19 cellular contexts compared by ENCODE assay signal in genomic region chr6:34771727-34772126, GRCh38. TPM values are rescaled to one million over a fixed set of nuclear protein-coding genes. Genes with fewer than 3 reads are reported as not detected.
DNase-seq lines count a peak whose midpoint lies in the region; ATAC-seq, FAIRE-seq and TF ChIP-seq lines count a peak whose summit lies in the region.
"Had no signal": no experiment of that assay in that cellular context is flagged by ENCODE, and none has a peak within 500 bp of the region (broad histone marks: within the 10 kb centered on the region; RNA-seq: fewer than 3 reads in every experiment).

No MANE protein-coding gene starts in this region.

- no peak for TF ChIP-seq POLR2A in HepG2 (IDR thresholded peaks at IDR 0.05; ENCODE audit: insufficient read depth in 1 of 2, low read depth in 2 of 2, low read length in 2 of 2)
- no peak for TF ChIP-seq POLR2A in right lobe of liver (IDR thresholded peaks at IDR 0.05)
- no peak for TF ChIP-seq POLR2A in stomach (IDR thresholded peaks at IDR 0.05)

- H3K4me1 ChIP-seq in HepG2 (ENCODE audit: insufficient read depth, low read length) (no peaks in the 10 kb centered on the region), right lobe of liver (no peaks in the 10 kb centered on the region), stomach (peaks cover 0 to 12% (median 0%) of the 10 kb centered on the region in 4 donors)
- H3K4me1 ChIP-seq: prostate gland, testis had no signal

- H3K36me3 ChIP-seq in HepG2 (replicated peaks in 1 of 2; ENCODE audit: control insufficient read depth in 1 of 2, insufficient read depth in 2 of 2, low read length in 2 of 2), result peaks cover 28 to 78% of the 10 kb centered on the region in 2 experiments
- peaks cover 0 to 74% (median 28%) of the 10 kb centered on the region in 4 donors for H3K36me3 ChIP-seq in right lobe of liver
- peaks cover 51 to 98% (median 98%) of the 10 kb centered on the region in 4 donors for H3K36me3 ChIP-seq in stomach

- 97% methylated on average over 1 of the region's 1 CpG for WGBS in HepG2 (ENCODE audit: low lambda C conversion rate)
- WGBS in right lobe of liver (ENCODE audit: insufficient coverage, low coverage, low lambda C conversion rate, missing lambda C conversion rate), result 88% methylated on average over 1 of the region's 1 CpG
- WGBS in stomach, 5 donors, result 84 to 97% (median 95%) methylated on average over 1 of the region's 1 CpG

- no peaks in the 10 kb centered on the region for H3K9me3 ChIP-seq in HepG2 (ENCODE audit: low read length)
- H3K9me3 ChIP-seq in right lobe of liver, result no peaks in the 10 kb centered on the region
- H3K9me3 ChIP-seq in stomach, result no peaks in the 10 kb centered on the region
- H3K9me3 ChIP-seq: prostate gland, testis had no signal

- H3K9ac ChIP-seq in HepG2 (ENCODE audit: insufficient read depth, low read depth, low read length), result no peak overlapping the region

- H3K27ac Mint-ChIP-seq in effector memory CD8-positive, alpha-beta T cell, result peak overlapping the region in 1 of 2 donors; percentile 11
- H3K27ac Mint-ChIP-seq: activated T-cell treated with anti-CD3 and anti-CD28 coated beads, Interleukin-2, amount 50 U/mL, for 72 hours; T-helper 2 cell treated with Interferon-gamma antibody and Interleukin-4, amounts not matched to agents 5 μg/mL and 100 μg/mL, for 36 hours had no signal

- no peaks in the 10 kb centered on the region for H3K27me3 Mint-ChIP-seq in effector memory CD8-positive, alpha-beta T cell

- no peak overlapping the region for H3K4me3 Mint-ChIP-seq in effector memory CD8-positive, alpha-beta T cell
- H3K4me3 Mint-ChIP-seq: activated T-cell treated with anti-CD3 and anti-CD28 coated beads, Interleukin-2, amount 50 U/mL, for 72 hours; T-helper 2 cell treated with Interferon-gamma antibody and Interleukin-4, amounts not matched to agents 5 μg/mL and 100 μg/mL, for 36 hours had no signal

- no peak overlapping the region for H3K4me2 ChIP-seq in HepG2 (ENCODE audit: low read depth, low read length)

- no TSS peak for BruUV-seq in HepG2 (replicated peaks; lab: Mats Ljungman, UMichigan)

- FAIRE-seq in HepG2 (lab: Jason Lieb, UNC), result peak; percentile 4
- no peak for FAIRE-seq in urothelium cell line (lab: Jason Lieb, UNC)

- peaks cover 79% of the 10 kb centered on the region for H3K36me3 Mint-ChIP-seq in effector memory CD8-positive, alpha-beta T cell (ENCODE audit: insufficient read depth)

- ATAC-seq in HepG2 (no peak), right lobe of liver (no peak)
- ATAC-seq in effector memory CD8-positive, alpha-beta T cell (replicated peaks), result no peak

- intact Hi-C loops in HepG2 (cut with micrococcal nuclease; ENCODE audit: unreplicated experiment), result no loop called here
- intact Hi-C loops in right lobe of liver (cut with DNase I), result no loop called here
- intact Hi-C loops in stomach (cut with DNase I; ENCODE audit: low total_unique reads), result no loop called here

- H3K79me2 ChIP-seq in HepG2 (ENCODE audit: insufficient read depth, low read length), result no peaks in the 10 kb centered on the region

- H3K27me3 ChIP-seq in HepG2 (ENCODE audit: control insufficient read depth in 1 of 2, insufficient read depth in 2 of 2, low read length in 2 of 2), result no peaks in the 10 kb centered on the region
- no peaks in the 10 kb centered on the region for H3K27me3 ChIP-seq in right lobe of liver
- H3K27me3 ChIP-seq in stomach, result no peaks in the 10 kb centered on the region
- H3K27me3 ChIP-seq: testis had no signal

- H3K4me1 Mint-ChIP-seq in effector memory CD8-positive, alpha-beta T cell (ENCODE audit: low read depth in 2 of 2), result peaks cover 0 to 9% of the 10 kb centered on the region in 2 donors

- in situ Hi-C loops in HepG2 (cut with HindIII; ENCODE audit: extremely low pct_ligation_motif_present, low pct_unique_long_range_greater_than_20kb), result no loop called here

- peaks cover 2% of the 10 kb centered on the region; the same call in 1 of the 2 replicates for H4K20me1 ChIP-seq in HepG2 (ENCODE audit: insufficient read depth, low read length)

- H3K9me3 Mint-ChIP-seq in effector memory CD8-positive, alpha-beta T cell, result no peaks in the 10 kb centered on the region
- H3K9me3 Mint-ChIP-seq: activated T-cell treated with anti-CD3 and anti-CD28 coated beads, Interleukin-2, amount 50 U/mL, for 72 hours; T-helper 2 cell treated with Interferon-gamma antibody and Interleukin-4, amounts not matched to agents 5 μg/mL and 100 μg/mL, for 36 hours had no signal

- no peak for TF ChIP-seq EP300 in HepG2 (IDR thresholded peaks at IDR 0.05; ENCODE audit: low read depth in 2 of 2, low read length in 2 of 2)
- TF ChIP-seq EP300 in HepG2 (CRISPR knock-in tag; IDR thresholded peaks at IDR 0.05; ENCODE audit: borderline replicate concordance), result no peak
- TF ChIP-seq EP300 in stomach (IDR thresholded peaks at IDR 0.05), result no peak

- H2AFZ ChIP-seq in HepG2 (ENCODE audit: low read length), result no peak overlapping the region

- TF ChIP-seq CTCF in HepG2 (CRISPR knock-in tag; IDR thresholded peaks at IDR 0.05) (no peak), right lobe of liver (IDR thresholded peaks at IDR 0.05) (no peak), stomach (IDR thresholded peaks at IDR 0.05) (no peak)

- CTCF ChIA-PET in HepG2 (lab: Yijun Ruan, JAX; ENCODE audit: low intra/inter-chr PET ratio, low total read pairs), result no interaction called here

- no peak overlapping the region for H3K4me3 ChIP-seq in HepG2 (replicated peaks in 1 of 3; ENCODE audit: insufficient read depth in 1 of 3, low read depth in 2 of 3, low read length in 3 of 3)
- H3K4me3 ChIP-seq in right lobe of liver, result no peak overlapping the region
- no peak overlapping the region for H3K4me3 ChIP-seq in stomach
- H3K4me3 ChIP-seq: prostate gland, testis had no signal

- DNase-seq in HepG2 (ENCODE audit: low spot score) (no peak), right lobe of liver (no peak), SW 1271 (lab: John Stamatoyannopoulos, UW) (peak; percentile 5 to 55), fibroblast of peridontal ligament (ENCODE audit: extremely low read depth) (peak; percentile 81), urothelium cell line (ENCODE audit: low spot score) (peak; percentile 11), D341Med (ENCODE audit: low spot score) (no peak), stomach (no peak)
- DNase-seq in effector memory CD8-positive, alpha-beta T cell, result no peak
- DNase-seq: activated CD4-positive, alpha-beta T cell treated with anti-CD3 and anti-CD28 coated beads for 48 hours; activated T-cell treated with anti-CD3 and anti-CD28 coated beads, Interleukin-2, amount 50 U/mL, for 72 hours; anterior cingulate cortex; glutamatergic neuron; kidney glomerular epithelial cell; NCI-H1436; NCI-H510A; testis had no signal

- no peak overlapping the region for H3K27ac ChIP-seq in HepG2 (ENCODE audit: extremely low read length, insufficient read depth, low read length)
- no peak overlapping the region for H3K27ac ChIP-seq in right lobe of liver
- no peak overlapping the region for H3K27ac ChIP-seq in stomach
- H3K27ac ChIP-seq: prostate gland, RWPE1, testis had no signal

- POLR2A ChIA-PET in HepG2 (lab: Yijun Ruan, JAX), result no interaction called here

- TF ChIP-seq RAD21 in HepG2 (CRISPR knock-in tag; IDR thresholded peaks at IDR 0.05), result no peak

RNA-seq across cellular contexts. Expression of gene SNRPC, which starts 14.4 kb away (rescaled TPM):
- total RNA-seq in HepG2 (2016; rRNA removed; fragmentation: Illumina TruSeq; extraction: Trizol) (291 and 370 TPM in 2 replicates), right lobe of liver (10 to 100 TPM; 29.6 to 61.3 (median 33.3) TPM), stomach (10 to 100 TPM in 4 of 5 donors, 1 to 10 TPM in 1; 7.1 to 34.0 (median 21.7) TPM)
- 161 and 169 TPM in 2 replicates for total RNA-seq in HepG2 (2016; cell fraction: cytosol; rRNA removed; fragmentation: Illumina TruSeq; extraction: Trizol; ENCODE audit: low read depth)
- 295 and 368 TPM in 2 replicates for total RNA-seq in HepG2 (2016; cell fraction: insoluble cytoplasmic fraction; rRNA removed; fragmentation: Illumina TruSeq; extraction: Trizol)
- total RNA-seq in HepG2 (2016; cell fraction: membrane; rRNA removed; fragmentation: Illumina TruSeq; extraction: Trizol), result 135 and 139 TPM in 2 replicates
- 91.8 and 101 TPM in 2 replicates for total RNA-seq in HepG2 (2016; cell fraction: nucleus; rRNA removed; fragmentation: Illumina TruSeq; extraction: Trizol)
- polyA plus RNA-seq in HepG2 (2011; rRNA removed) (212 and 226 TPM in 2 replicates), stomach (100 to 1,000 TPM; 121 to 154 (median 145) TPM)
- polyA plus RNA-seq in HepG2 (2011; cell fraction: cytosol; rRNA removed), result 294 and 326 TPM in 2 replicates
- 83.3 and 97.3 TPM in 2 replicates for polyA plus RNA-seq in HepG2 (2011; cell fraction: nucleus; rRNA removed)
- 181 and 228 TPM in 2 replicates for polyA plus RNA-seq in HepG2 (2012)
- 220 TPM in 2 replicates for polyA plus RNA-seq in HepG2 (2016; cell fraction: cytosol; fragmentation: Illumina TruSeq; extraction: Trizol; ENCODE audit: low read depth)
- 479 and 482 TPM in 2 replicates for polyA plus RNA-seq in HepG2 (2016; cell fraction: insoluble cytoplasmic fraction; fragmentation: Illumina TruSeq; extraction: Trizol; ENCODE audit: low read depth)
- 152 TPM in 2 replicates for polyA plus RNA-seq in HepG2 (2016; cell fraction: membrane; fragmentation: Illumina TruSeq; extraction: Trizol; ENCODE audit: low read depth)
- polyA plus RNA-seq in HepG2 (2016; cell fraction: nucleus; fragmentation: Illumina TruSeq; extraction: Trizol; ENCODE audit: insufficient read depth, low read depth), result 204 and 206 TPM in 2 replicates
- polyA minus RNA-seq in HepG2 (2011; rRNA and poly(A)+ RNA removed; ENCODE audit: low replicate concordance), result 113 and 123 TPM in 2 replicates
- 55.6 and 55.7 TPM in 2 replicates for polyA minus RNA-seq in HepG2 (2011; cell fraction: cytosol; rRNA and poly(A)+ RNA removed)
- 29.7 and 31.5 TPM in 2 replicates for polyA minus RNA-seq in HepG2 (2011; cell fraction: nucleus; rRNA and poly(A)+ RNA removed)

RNA-seq across cellular contexts. Expression of gene BLTP3A, which starts 20.2 kb away (rescaled TPM):
- total RNA-seq in HepG2 (2016; rRNA removed; fragmentation: Illumina TruSeq; extraction: Trizol) (24.0 and 39.3 TPM in 2 replicates), right lobe of liver (1 to 10 TPM; 5.1 to 9.2 (median 7.8) TPM), stomach (10 to 100 TPM in 4 of 5 donors, 1 to 10 TPM in 1; 5.5 to 17.5 (median 12.9) TPM)
- total RNA-seq in HepG2 (2016; cell fraction: cytosol; rRNA removed; fragmentation: Illumina TruSeq; extraction: Trizol; ENCODE audit: low read depth), result 3.3 and 3.4 TPM in 2 replicates
- total RNA-seq in HepG2 (2016; cell fraction: insoluble cytoplasmic fraction; rRNA removed; fragmentation: Illumina TruSeq; extraction: Trizol), result 23.0 and 35.8 TPM in 2 replicates
- total RNA-seq in HepG2 (2016; cell fraction: membrane; rRNA removed; fragmentation: Illumina TruSeq; extraction: Trizol), result 12.6 and 13.4 TPM in 2 replicates
- 23.1 and 25.2 TPM in 2 replicates for total RNA-seq in HepG2 (2016; cell fraction: nucleus; rRNA removed; fragmentation: Illumina TruSeq; extraction: Trizol)
- polyA plus RNA-seq in HepG2 (2011; rRNA removed) (21.3 and 22.1 TPM in 2 replicates), stomach (1 to 10 TPM; 2.0 to 2.6 (median 2.2) TPM)
- 15.5 and 17.2 TPM in 2 replicates for polyA plus RNA-seq in HepG2 (2011; cell fraction: cytosol; rRNA removed)
- 16.7 and 19.3 TPM in 2 replicates for polyA plus RNA-seq in HepG2 (2011; cell fraction: nucleus; rRNA removed)
- 19.5 and 21.0 TPM in 2 replicates for polyA plus RNA-seq in HepG2 (2012)
- polyA plus RNA-seq in HepG2 (2016; cell fraction: cytosol; fragmentation: Illumina TruSeq; extraction: Trizol; ENCODE audit: low read depth), result 1.2 and 1.3 TPM in 2 replicates
- polyA plus RNA-seq in HepG2 (2016; cell fraction: insoluble cytoplasmic fraction; fragmentation: Illumina TruSeq; extraction: Trizol; ENCODE audit: low read depth), result 21.1 and 22.6 TPM in 2 replicates
- polyA plus RNA-seq in HepG2 (2016; cell fraction: membrane; fragmentation: Illumina TruSeq; extraction: Trizol; ENCODE audit: low read depth), result 3.2 and 3.9 TPM in 2 replicates
- polyA plus RNA-seq in HepG2 (2016; cell fraction: nucleus; fragmentation: Illumina TruSeq; extraction: Trizol; ENCODE audit: insufficient read depth, low read depth), result 21.8 and 24.2 TPM in 2 replicates
- polyA minus RNA-seq in HepG2 (2011; rRNA and poly(A)+ RNA removed; ENCODE audit: low replicate concordance), result 55.6 and 84.9 TPM in 2 replicates
- polyA minus RNA-seq in HepG2 (2011; cell fraction: cytosol; rRNA and poly(A)+ RNA removed), result 37.8 and 45.9 TPM in 2 replicates
- polyA minus RNA-seq in HepG2 (2011; cell fraction: nucleus; rRNA and poly(A)+ RNA removed), result 30.8 and 44.8 TPM in 2 replicates

Comparison
In these comparisons a context has a peak if more than half of its experiments do, and no peak if none do; other contexts are left out.
1. DNase-seq: peak in SW 1271 (2 of 2), fibroblast of peridontal ligament (single experiment) and urothelium cell line (single experiment); none in HepG2 (single experiment), right lobe of liver (0 of 3), D341Med (single experiment), stomach (single experiment) and effector memory CD8-positive, alpha-beta T cell (0 of 3).